8 cellular contexts compared by ENCODE assay signal in genomic region chr15:90902996-90903732, GRCh38. TPM values are rescaled to one million over a fixed set of nuclear protein-coding genes. Genes with fewer than 3 reads are reported as not detected.
DNase-seq lines count a peak whose midpoint lies in the region; ATAC-seq and TF ChIP-seq lines count a peak whose summit lies in the region.

Gene MAN2A2, plus strand, starts transcription at chr15:90903302. Its CDS starts 906 bp downstream, at chr15:90904208.

- peak within 1 kb of the TSS; percentile 85 for H3K4me3 Mint-ChIP-seq in activated CD8-positive, alpha-beta T cell treated with anti-CD3 and anti-CD28 coated beads for 36 hours

- intact Hi-C loops in activated CD8-positive, alpha-beta T cell treated with anti-CD3 and anti-CD28 coated beads for 36 hours (cut with micrococcal nuclease), result no loop called here

- peaks cover 36% of the 10 kb centered on the region for H3K36me3 Mint-ChIP-seq in activated CD8-positive, alpha-beta T cell treated with anti-CD3 and anti-CD28 coated beads for 36 hours (ENCODE audit: low read depth)

- peaks cover 24% of the 10 kb centered on the region for H3K4me1 Mint-ChIP-seq in activated CD8-positive, alpha-beta T cell treated with anti-CD3 and anti-CD28 coated beads for 36 hours (ENCODE audit: low read depth)

- H3K27ac Mint-ChIP-seq in activated CD8-positive, alpha-beta T cell treated with anti-CD3 and anti-CD28 coated beads for 36 hours, result peak within 1 kb of the TSS; percentile 94

- DNase-seq in 8988T, result peak; percentile 57
- peak; percentile 53 for DNase-seq in NCI-H510A (lab: John Stamatoyannopoulos, UW)
- peak; percentile 91 for DNase-seq in activated CD8-positive, alpha-beta T cell treated with anti-CD3 and anti-CD28 coated beads for 36 hours
- peak; percentile 42 to 48 for DNase-seq in lung microvascular endothelial cell (ENCODE audit: low read depth in 2 of 2)
- peak; percentile 68 to 72 (median 70) for DNase-seq in stimulated activated CD4-positive, alpha-beta T cell treated with anti-CD3 and anti-CD28 coated beads, TNF-alpha, amount 100 ng/mL, for 4 hours (ENCODE audit: low read depth in 3 of 3)

- peaks cover 18% of the 10 kb centered on the region for H3K27me3 ChIP-seq in ectodermal cell (ENCODE audit: control insufficient read depth, insufficient read depth, low read length, poor library complexity, severe bottlenecking)

- CTCF ChIA-PET in activated CD8-positive, alpha-beta T cell treated with anti-CD3 and anti-CD28 coated beads for 36 hours (lab: Charles Lee), result interaction anchor here (0.7 to 16.4 kb wide), 20 partner anchors 9 to 583 kb away, joined by 3 to 255 read pairs (median 7); partner anchors contain the start of genes BLM, FES, HDDC3 and RCCD1

- POLR2A ChIA-PET in activated CD8-positive, alpha-beta T cell treated with anti-CD3 and anti-CD28 coated beads for 36 hours (lab: Charles Lee), result interaction anchor here (0.6 to 14.2 kb wide), 19 partner anchors 9 to 252 kb away, joined by 3 to 133 read pairs (median 4); partner anchors contain the start of genes BLM, HDDC3 and UNC45A

- no peaks in the 10 kb centered on the region for H3K27me3 Mint-ChIP-seq in activated CD8-positive, alpha-beta T cell treated with anti-CD3 and anti-CD28 coated beads for 36 hours

- ATAC-seq in GM18520 (IDR thresholded peaks at IDR 0.05; ENCODE audit: unreplicated experiment) (peak; percentile 27), HG03045 (IDR thresholded peaks at IDR 0.05; ENCODE audit: unreplicated experiment) (peak; percentile 48)
- ATAC-seq in activated CD8-positive, alpha-beta T cell treated with anti-CD3 and anti-CD28 coated beads for 36 hours, result peak; percentile 70

- no peaks in the 10 kb centered on the region for H3K9me3 ChIP-seq in ectodermal cell (ENCODE audit: control insufficient read depth, low read length)

- no peaks in the 10 kb centered on the region for H3K9me3 Mint-ChIP-seq in activated CD8-positive, alpha-beta T cell treated with anti-CD3 and anti-CD28 coated beads for 36 hours

- 1% methylated on average over 53 of the region's 53 CpGs for WGBS in ectodermal cell, 2 experiments

- H3K27ac ChIP-seq in ectodermal cell (ENCODE audit: insufficient read depth, low read depth, low read length, poor library complexity, severe bottlenecking), result no peak within 1 kb of the TSS

- peaks cover 8% of the 10 kb centered on the region for H3K4me1 ChIP-seq in ectodermal cell (ENCODE audit: control insufficient read depth, insufficient read depth, low read length)

- peak within 1 kb of the TSS; percentile 68 for H3K4me3 ChIP-seq in ectodermal cell (ENCODE audit: insufficient read depth, low read depth, low read length)

- H3K36me3 ChIP-seq in ectodermal cell (ENCODE audit: control insufficient read depth, insufficient read depth, low read length), result peaks cover 3% of the 10 kb centered on the region

- TF ChIP-seq CTCF in activated CD8-positive, alpha-beta T cell treated with anti-CD3 and anti-CD28 coated beads for 36 hours (IDR thresholded peaks at IDR 0.05), result no peak

RNA-seq across cellular contexts. Expression of gene MAN2A2, which starts in this region (rescaled TPM):
- total RNA-seq in activated CD8-positive, alpha-beta T cell treated with anti-CD3 and anti-CD28 coated beads for 36 hours, result 10 to 100 TPM; 85.0 to 87.7 TPM
- polyA plus RNA-seq in ectodermal cell (2013, experiment 1 of 4), result 32.3 TPM
- 32.5 TPM for polyA plus RNA-seq in ectodermal cell (2013, experiment 2 of 4)
- 31.3 TPM for polyA plus RNA-seq in ectodermal cell (2013, experiment 3 of 4)
- 31.2 TPM for polyA plus RNA-seq in ectodermal cell (2013, experiment 4 of 4)
- 16.8 and 28.8 TPM in 2 replicates for total RNA-seq in lung microvascular endothelial cell
